1 cellular context compared by ENCODE assay signal in genomic region chr7:159231017-159231416, GRCh38.
TF ChIP-seq lines count a peak whose summit lies in the region.

No MANE protein-coding gene starts in this region.

TF ChIP-seq in WTC11, 78 proteins besides CTCF, POLR2A, EP300 and RAD21 (continued from another document):
- no peak for TF ChIP-seq AFF4 (CRISPR knock-in tag; IDR thresholded peaks at IDR 0.05; ENCODE audit: borderline replicate concordance)
- TF ChIP-seq NFYB (CRISPR knock-in tag; conservative IDR thresholded peaks at IDR 0.05; ENCODE audit: low read depth): no peak
